ENCODE assay signal across 1 cellular context in the genomic region with DNA sequence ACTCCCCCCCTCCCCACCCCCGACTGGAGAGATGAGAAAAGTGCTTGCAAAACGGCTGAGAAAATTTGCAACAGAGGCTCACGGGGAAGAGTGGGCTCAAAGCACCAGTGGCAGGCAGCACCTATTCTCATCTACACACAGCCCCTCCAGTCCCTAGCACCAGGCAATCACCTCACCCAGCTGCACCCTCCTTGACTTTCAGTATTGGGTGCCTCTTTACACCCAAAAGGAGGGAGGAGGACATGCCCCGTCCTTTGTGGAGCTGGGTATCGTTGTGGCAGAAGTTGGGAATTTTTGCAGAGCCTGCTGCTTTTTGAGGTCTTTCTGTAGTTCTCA.
TF ChIP-seq lines count a peak whose summit lies in the region.

No MANE protein-coding gene starts in this region.

TF ChIP-seq in HCT116, 20 proteins besides CTCF, POLR2A, EP300 and RAD21:
- TF ChIP-seq, protein P1, sequence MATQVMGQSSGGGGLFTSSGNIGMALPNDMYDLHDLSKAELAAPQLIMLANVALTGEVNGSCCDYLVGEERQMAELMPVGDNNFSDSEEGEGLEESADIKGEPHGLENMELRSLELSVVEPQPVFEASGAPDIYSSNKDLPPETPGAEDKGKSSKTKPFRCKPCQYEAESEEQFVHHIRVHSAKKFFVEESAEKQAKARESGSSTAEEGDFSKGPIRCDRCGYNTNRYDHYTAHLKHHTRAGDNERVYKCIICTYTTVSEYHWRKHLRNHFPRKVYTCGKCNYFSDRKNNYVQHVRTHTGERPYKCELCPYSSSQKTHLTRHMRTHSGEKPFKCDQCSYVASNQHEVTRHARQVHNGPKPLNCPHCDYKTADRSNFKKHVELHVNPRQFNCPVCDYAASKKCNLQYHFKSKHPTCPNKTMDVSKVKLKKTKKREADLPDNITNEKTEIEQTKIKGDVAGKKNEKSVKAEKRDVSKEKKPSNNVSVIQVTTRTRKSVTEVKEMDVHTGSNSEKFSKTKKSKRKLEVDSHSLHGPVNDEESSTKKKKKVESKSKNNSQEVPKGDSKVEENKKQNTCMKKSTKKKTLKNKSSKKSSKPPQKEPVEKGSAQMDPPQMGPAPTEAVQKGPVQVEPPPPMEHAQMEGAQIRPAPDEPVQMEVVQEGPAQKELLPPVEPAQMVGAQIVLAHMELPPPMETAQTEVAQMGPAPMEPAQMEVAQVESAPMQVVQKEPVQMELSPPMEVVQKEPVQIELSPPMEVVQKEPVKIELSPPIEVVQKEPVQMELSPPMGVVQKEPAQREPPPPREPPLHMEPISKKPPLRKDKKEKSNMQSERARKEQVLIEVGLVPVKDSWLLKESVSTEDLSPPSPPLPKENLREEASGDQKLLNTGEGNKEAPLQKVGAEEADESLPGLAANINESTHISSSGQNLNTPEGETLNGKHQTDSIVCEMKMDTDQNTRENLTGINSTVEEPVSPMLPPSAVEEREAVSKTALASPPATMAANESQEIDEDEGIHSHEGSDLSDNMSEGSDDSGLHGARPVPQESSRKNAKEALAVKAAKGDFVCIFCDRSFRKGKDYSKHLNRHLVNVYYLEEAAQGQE (IDR thresholded peaks at IDR 0.05; ENCODE audit: low read depth), result no peak
- TF ChIP-seq ZNF274 (IDR thresholded peaks at IDR 0.05; ENCODE audit: low read depth, low read length) (no peak), CBX3 (IDR thresholded peaks at IDR 0.05; ENCODE audit: low read depth) (no peak), SRF (IDR thresholded peaks at IDR 0.05; ENCODE audit: low read depth) (no peak), EZH2 (IDR thresholded peaks at IDR 0.05) (no peak), ELF1 (IDR thresholded peaks at IDR 0.05; ENCODE audit: borderline replicate concordance, low read depth) (no peak), MAX (IDR thresholded peaks at IDR 0.05) (no peak), CEBPB (IDR thresholded peaks at IDR 0.05; ENCODE audit: low read depth) (no peak), ZBTB33 (IDR thresholded peaks at IDR 0.05; ENCODE audit: extremely low read depth, insufficient replicate concordance, low read length) (no peak), ZFX (IDR thresholded peaks at IDR 0.05) (no peak), TCF7L2 (IDR thresholded peaks at IDR 0.05; ENCODE audit: borderline replicate concordance, extremely low read depth, insufficient read depth, insufficient read length) (no peak), SIN3A (IDR thresholded peaks at IDR 0.05; ENCODE audit: low read depth) (no peak)
- TF ChIP-seq, protein P2, sequence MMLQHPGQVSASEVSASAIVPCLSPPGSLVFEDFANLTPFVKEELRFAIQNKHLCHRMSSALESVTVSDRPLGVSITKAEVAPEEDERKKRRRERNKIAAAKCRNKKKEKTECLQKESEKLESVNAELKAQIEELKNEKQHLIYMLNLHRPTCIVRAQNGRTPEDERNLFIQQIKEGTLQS (IDR thresholded peaks at IDR 0.05), result no peak
TF ChIP-seq in HCT116: peak in this region for 0.
